7 cellular contexts compared by ENCODE assay signal in genomic region chr12:107092669-107093546, GRCh38. TPM values are rescaled to one million over a fixed set of nuclear protein-coding genes. Genes with fewer than 3 reads are reported as not detected.
DNase-seq lines count a peak whose midpoint lies in the region; ATAC-seq and TF ChIP-seq lines count a peak whose summit lies in the region.

No MANE protein-coding gene starts in this region.

- H3K4me1 Mint-ChIP-seq in activated T-cell treated with anti-CD3 and anti-CD28 coated beads, Interleukin-2, amount 50 U/mL, for 4 hours (ENCODE audit: low read depth), result peaks cover 7% of the 10 kb centered on the region

- ATAC-seq in GM18520 (IDR thresholded peaks at IDR 0.05; ENCODE audit: unreplicated experiment) (peak; percentile 4), HG02678 (IDR thresholded peaks at IDR 0.05; ENCODE audit: unreplicated experiment) (peak; percentile 20)
- ATAC-seq in activated T-cell treated with anti-CD3 and anti-CD28 coated beads, Interleukin-2, amount 50 U/mL, for 4 hours, result peak; percentile 66 to 70

- H3K27me3 Mint-ChIP-seq in activated T-cell treated with anti-CD3 and anti-CD28 coated beads, Interleukin-2, amount 50 U/mL, for 4 hours (ENCODE audit: low read depth), result peaks cover 9% of the 10 kb centered on the region

- peaks cover 4% of the 10 kb centered on the region for H3K36me3 Mint-ChIP-seq in activated T-cell treated with anti-CD3 and anti-CD28 coated beads, Interleukin-2, amount 50 U/mL, for 4 hours (ENCODE audit: insufficient read depth)

- no peak for TF ChIP-seq CTCF in fibroblast of villous mesenchyme (IDR thresholded peaks at IDR 0.05; ENCODE audit: insufficient read depth, low read depth, low read length)

- H3K27ac ChIP-seq in temporal lobe (ENCODE audit: low read depth, low read length), result peak overlapping the region; percentile 89

- H3K4me3 ChIP-seq in fibroblast of villous mesenchyme (ENCODE audit: low read depth, low read length), result peak overlapping the region; percentile 88

- DNase-seq in NCI-H226 (peak; percentile 60), fibroblast of villous mesenchyme (ENCODE audit: low read depth) (peak; percentile 71), nucleus accumbens (lab: John Stamatoyannopoulos, UW) (peak in 39 of 56 donors; percentile 6 to 75 (median 39))
- peak; percentile 76 for DNase-seq in activated T-cell treated with anti-CD3 and anti-CD28 coated beads, Interleukin-2, amount 50 U/mL, for 4 hours

- no peak overlapping the region for H3K4me3 Mint-ChIP-seq in activated T-cell treated with anti-CD3 and anti-CD28 coated beads, Interleukin-2, amount 50 U/mL, for 4 hours

- peaks cover 3% of the 10 kb centered on the region for H3K9me3 Mint-ChIP-seq in activated T-cell treated with anti-CD3 and anti-CD28 coated beads, Interleukin-2, amount 50 U/mL, for 4 hours

RNA-seq across cellular contexts. Expression of gene CRY1, which starts 0.4 kb away (rescaled TPM):
- total RNA-seq in activated T-cell treated with anti-CD3 and anti-CD28 coated beads, Interleukin-2, amount 50 U/mL, for 4 hours, result 10 to 100 TPM; 30.5 to 34.4 (median 30.5) TPM
- total RNA-seq in fibroblast of villous mesenchyme, result 25.4 and 25.5 TPM in 2 replicates
- 37.9 TPM for total RNA-seq in temporal lobe

Comparison
In these comparisons a context has a peak if more than half of its experiments do, and no peak if none do; other contexts are left out.
1. Peak in every context shown above with its lines: DNase-seq, ATAC-seq, H3K4me3 ChIP-seq and H3K27ac ChIP-seq.
2. ATAC-seq: peak in every context shown above with its lines; median percentile 68 in activated T-cell treated with anti-CD3 and anti-CD28 coated beads, Interleukin-2, amount 50 U/mL, for 4 hours; 20 in HG02678; 4 in GM18520.